ENCODE assay signal across 17 cellular contexts in the genomic region with DNA sequence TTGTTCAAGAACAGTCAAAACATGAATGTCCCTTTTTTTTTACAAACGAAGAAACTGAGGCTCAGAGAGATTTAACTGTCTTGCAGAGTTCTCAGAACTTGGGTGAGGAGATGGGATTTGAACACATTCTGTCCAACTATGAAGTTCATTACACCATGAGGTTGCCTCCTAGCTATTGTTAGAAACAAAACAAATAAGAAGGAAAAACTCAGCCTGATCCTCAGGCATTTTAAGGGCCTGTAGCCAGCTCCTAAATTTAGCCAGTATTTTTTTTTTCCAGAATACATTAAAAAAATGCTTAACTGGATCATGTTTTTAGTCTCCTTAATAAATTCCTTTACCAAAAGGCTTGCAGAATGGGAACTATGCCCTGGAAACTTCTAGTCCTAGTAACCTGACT.
"Had no signal": no experiment of that assay in that cellular context is flagged by ENCODE, and none has a peak within 500 bp of the region (broad histone marks: within the 10 kb centered on the region; RNA-seq: fewer than 3 reads in every experiment).

No MANE protein-coding gene starts in this region.

- H3K27ac ChIP-seq: prostate gland, stomach, WERI-Rb-1 had no signal

- ATAC-seq: activated CD4-positive, alpha-beta T cell treated with anti-CD3 and anti-CD28 coated beads for 36 hours; activated CD8-positive, alpha-beta T cell treated with anti-CD3 and anti-CD28 coated beads for 36 hours; natural killer cell had no signal

- DNase-seq: activated CD4-positive, alpha-beta T cell treated with anti-CD3 and anti-CD28 coated beads for 36 hours; activated CD8-positive, alpha-beta T cell treated with anti-CD3 and anti-CD28 coated beads for 36 hours; activated effector memory CD4-positive, alpha-beta T cell treated with anti-CD3 and anti-CD28 coated beads, Interleukin-2, amount 50 U/mL, for 16 hours; activated T-cell treated with anti-CD3 and anti-CD28 coated beads, Interleukin-2, amount 50 U/mL, for 48 hours; central memory CD4-positive, alpha-beta T cell; cortex of kidney; effector CD4-positive, alpha-beta T cell; mammary epithelial cell; mucosa of descending colon; natural killer cell; nucleus accumbens; right lobe of liver; SIG-M5; stimulated activated CD4-positive, alpha-beta T cell treated with anti-CD3 and anti-CD28 coated beads, Interleukin-1b, Interleukin-23, amount 100 ng/mL, for 48 hours; stomach; WERI-Rb-1 had no signal

- H3K4me3 ChIP-seq: mucosa of descending colon, prostate gland, right lobe of liver, stomach had no signal

- H3K27me3 ChIP-seq: right lobe of liver, stomach had no signal

- H3K4me1 ChIP-seq: prostate gland had no signal

- H3K36me3 ChIP-seq: prostate gland, right lobe of liver, stomach, WERI-Rb-1 had no signal

- H3K9me3 ChIP-seq: mucosa of descending colon, prostate gland, right lobe of liver, stomach had no signal
